8 cellular contexts compared by ENCODE assay signal in the genomic region with DNA sequence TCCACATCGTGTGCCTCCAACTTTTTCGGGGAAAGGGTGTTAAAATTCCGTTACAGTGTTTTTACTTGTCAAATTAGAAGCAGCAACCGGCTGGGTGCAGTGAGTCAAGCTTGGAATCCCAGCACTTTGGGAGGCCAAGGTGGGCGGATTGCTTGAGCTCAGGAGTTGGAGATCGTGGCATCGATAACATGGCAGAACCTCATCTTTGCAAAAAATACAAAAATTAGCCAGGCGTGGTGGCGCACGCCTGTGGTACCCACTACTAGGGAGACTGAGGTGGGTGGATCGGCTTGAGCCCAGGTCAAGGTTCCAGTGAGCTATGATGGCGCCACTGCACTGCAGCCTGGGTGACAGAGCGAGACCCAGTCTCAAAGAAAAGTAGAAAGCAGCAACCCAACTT.
A peak's percentile ranks its signal among the peaks of the same experiment; 100 is the strongest.
DNase-seq lines count a peak whose midpoint lies in the region; ATAC-seq and TF ChIP-seq lines count a peak whose summit lies in the region.

No MANE protein-coding gene starts in this region.

- DNase-seq in choroid plexus epithelial cell (ENCODE audit: low read depth) = no peak
- no peak for DNase-seq in effector CD4-positive, alpha-beta T cell
- DNase-seq in activated CD4-positive, CD25-positive, alpha-beta regulatory T cell treated with anti-CD3 and anti-CD28 coated beads, Interleukin-2, amount 50 U/mL, for 72 hours = no peak

- H3K4me3 ChIP-seq in ACC112 (ENCODE audit: low read depth, low read length) (peak overlapping the region; percentile 87), KMS-11 (IDR thresholded peaks at IDR 0.05; ENCODE audit: insufficient read depth, low read depth, low read length) (no peak overlapping the region), choroid plexus epithelial cell (ENCODE audit: low read depth, low read length) (peak overlapping the region; percentile 96), muscle layer of duodenum (ENCODE audit: low read depth in 1 of 2, low read length in 2 of 2) (peak overlapping the region; percentile 79 to 97)

- no peak for TF ChIP-seq CTCF in KMS-11 (conservative IDR thresholded peaks at IDR 0.05; ENCODE audit: low read depth, low read length)
- no peak for TF ChIP-seq CTCF in choroid plexus epithelial cell (conservative IDR thresholded peaks at IDR 0.05; ENCODE audit: low read depth, low read length)

- H3K4me1 ChIP-seq in ACC112 (ENCODE audit: control insufficient read depth, insufficient read depth, low read length, unreplicated experiment) (peaks cover 34% of the 10 kb centered on the region), KMS-11 (ENCODE audit: low read depth, poor library complexity, severe bottlenecking) (peaks cover 22% of the 10 kb centered on the region), muscle layer of duodenum (ENCODE audit: control insufficient read depth in 1 of 2, insufficient read depth in 2 of 2, low read length in 2 of 2) (peaks cover 19 to 34% of the 10 kb centered on the region in 2 donors)

- no peaks in the 10 kb centered on the region for H3K36me3 ChIP-seq in ACC112 (ENCODE audit: insufficient read depth, low read length)
- no peaks in the 10 kb centered on the region; the same call in 1 of the 2 replicates for H3K36me3 ChIP-seq in KMS-11 (ENCODE audit: insufficient read depth)
- peaks cover 21 to 38% of the 10 kb centered on the region in 2 donors for H3K36me3 ChIP-seq in muscle layer of duodenum (ENCODE audit: control insufficient read depth in 1 of 2, insufficient read depth in 2 of 2, low read length in 2 of 2)

- ATAC-seq in HG03520 (IDR thresholded peaks at IDR 0.05; ENCODE audit: unreplicated experiment) (no peak), GM19452 (IDR thresholded peaks at IDR 0.05; ENCODE audit: unreplicated experiment) (no peak)

- peak overlapping the region; percentile 82; the same call in 1 of the 2 replicates for H3K27ac ChIP-seq in ACC112 (ENCODE audit: low read depth, low read length)
- H3K27ac ChIP-seq in KMS-11 = peak overlapping the region; percentile 17; the same call in 1 of the 2 replicates
- peak overlapping the region; percentile 90 for H3K27ac ChIP-seq in muscle layer of duodenum (ENCODE audit: low read length)

- H4K20me1 ChIP-seq in KMS-11 (ENCODE audit: insufficient read depth) = no peaks in the 10 kb centered on the region

- H3K9me3 ChIP-seq in muscle layer of duodenum (ENCODE audit: control insufficient read depth in 1 of 2, low read length in 2 of 2) = no peaks in the 10 kb centered on the region

- H2AFZ ChIP-seq in ACC112 (ENCODE audit: low read length, unreplicated experiment) = no peak overlapping the region
- no peak overlapping the region for H2AFZ ChIP-seq in KMS-11 (ENCODE audit: low read depth)

- H3K79me2 ChIP-seq in ACC112 (ENCODE audit: control insufficient read depth, insufficient read depth, low read length, unreplicated experiment) = peaks cover 69% of the 10 kb centered on the region
- peaks cover 70% of the 10 kb centered on the region for H3K79me2 ChIP-seq in KMS-11 (ENCODE audit: insufficient read depth, low read depth)

- H3K27me3 ChIP-seq in ACC112 (ENCODE audit: insufficient read depth, low read length) (no peaks in the 10 kb centered on the region), KMS-11 (ENCODE audit: insufficient read depth, low read depth) (no peaks in the 10 kb centered on the region), muscle layer of duodenum (ENCODE audit: low read depth, low read length) (no peaks in the 10 kb centered on the region)

- no peak overlapping the region for H3K9ac ChIP-seq in KMS-11

- peak overlapping the region; percentile 96 for H3K4me2 ChIP-seq in KMS-11

Comparison
In these comparisons a context has a peak if more than half of its experiments do, and no peak if none do; other contexts are left out.
1. H3K27ac ChIP-seq: peak in every context shown above with its lines; median percentile 90 in muscle layer of duodenum; 82 in ACC112; 17 in KMS-11.